Comparison of ENCODE assay signal across 14 cellular contexts in genomic region chr1:154290921-154291320, GRCh38.
DNase-seq lines count a peak whose midpoint lies in the region; ATAC-seq and TF ChIP-seq lines count a peak whose summit lies in the region.
"Had no signal": no experiment of that assay in that cellular context is flagged by ENCODE, and none has a peak within 500 bp of the region (broad histone marks: within the 10 kb centered on the region; RNA-seq: fewer than 3 reads in every experiment).

No MANE protein-coding gene starts in this region.

- no peak overlapping the region for H3K27ac ChIP-seq in HEK293 (ENCODE audit: extremely low read depth, low read depth, low read length)

- CTCF ChIA-PET in HEK293 (lab: Yijun Ruan, JAX) = interaction anchor here (0.6 to 1.7 kb wide), 3 partner anchors 18 to 251 kb away, joined by 3 to 7 read pairs (median 4); no protein-coding TSS in a partner anchor

- H3K9me3 ChIP-seq in HEK293 (ENCODE audit: control insufficient read depth, insufficient read depth, low read depth, low read length) = no peaks in the 10 kb centered on the region

- intact Hi-C loops in head of caudate nucleus (cut with DNase I) = no loop called here

- TF ChIP-seq CTCF in HEK293 (tag by site-specific recombination; IDR thresholded peaks at IDR 0.05) = no peak

- peak; percentile 59 for DNase-seq in Ammon's horn (ENCODE audit: low spot score)
- peak in 27 of 42 donors; percentile 8 to 81 (median 39) for DNase-seq in head of caudate nucleus
- DNase-seq in retina = peak; percentile 7
- no peak for DNase-seq in activated naive CD4-positive, alpha-beta T cell treated with Interleukin-2 at 50 U/mL for 16 hours
- no peak for DNase-seq in NCI-H187 treated with DMSO at 0.1 percent for 48 hours (lab: John Stamatoyannopoulos, UW)
- DNase-seq: ACHN; C1 segment of cervical spinal cord; CD4-positive, alpha-beta T cell; DMS79; H7; IMR-90; KG1 had no signal

- H3K4me3 ChIP-seq in HEK293 (ENCODE audit: low read depth, low read length) = no peak overlapping the region

- H3K36me3 ChIP-seq in HEK293 (ENCODE audit: control insufficient read depth in 2 of 2, insufficient read depth in 1 of 2, low read length in 2 of 2) = no peaks in the 10 kb centered on the region

- no peaks in the 10 kb centered on the region for H3K4me1 ChIP-seq in HEK293 (ENCODE audit: control insufficient read depth, insufficient read depth, low read length)

- POLR2A ChIA-PET in HEK293 (lab: Yijun Ruan, JAX) = no interaction called here

- no peak for ATAC-seq in GM19467 (IDR thresholded peaks at IDR 0.05; ENCODE audit: unreplicated experiment)

TF ChIP-seq in HEK293, 187 proteins besides CTCF, POLR2A, EP300 and RAD21:
- TF ChIP-seq ZNF488 (tag by site-specific recombination; IDR thresholded peaks at IDR 0.05) (no peak), ZNF677 (tag by site-specific recombination; IDR thresholded peaks at IDR 0.05) (no peak), ZNF248 (tag by site-specific recombination; IDR thresholded peaks at IDR 0.05) (no peak), ZNF747 (tag by site-specific recombination; IDR thresholded peaks at IDR 0.05) (no peak), ZNF157 (tag by site-specific recombination; IDR thresholded peaks at IDR 0.05) (no peak), ZNF37A (tag by site-specific recombination; IDR thresholded peaks at IDR 0.05) (no peak), ZFHX2 (tag by site-specific recombination; conservative IDR thresholded peaks at IDR 0.05) (peak; percentile 61), TRIM28 (IDR thresholded peaks at IDR 0.05; ENCODE audit: borderline replicate concordance, low read length) (no peak), MYNN (tag by site-specific recombination; IDR thresholded peaks at IDR 0.05; ENCODE audit: borderline replicate concordance) (no peak), ZNF549 (tag by site-specific recombination; IDR thresholded peaks at IDR 0.05) (no peak), EGR2 (tag by site-specific recombination; IDR thresholded peaks at IDR 0.05; ENCODE audit: low read depth) (peak; percentile 74), ZNF391 (tag by site-specific recombination; IDR thresholded peaks at IDR 0.05; ENCODE audit: borderline replicate concordance, low read depth) (no peak)
- TF ChIP-seq, protein P1, sequence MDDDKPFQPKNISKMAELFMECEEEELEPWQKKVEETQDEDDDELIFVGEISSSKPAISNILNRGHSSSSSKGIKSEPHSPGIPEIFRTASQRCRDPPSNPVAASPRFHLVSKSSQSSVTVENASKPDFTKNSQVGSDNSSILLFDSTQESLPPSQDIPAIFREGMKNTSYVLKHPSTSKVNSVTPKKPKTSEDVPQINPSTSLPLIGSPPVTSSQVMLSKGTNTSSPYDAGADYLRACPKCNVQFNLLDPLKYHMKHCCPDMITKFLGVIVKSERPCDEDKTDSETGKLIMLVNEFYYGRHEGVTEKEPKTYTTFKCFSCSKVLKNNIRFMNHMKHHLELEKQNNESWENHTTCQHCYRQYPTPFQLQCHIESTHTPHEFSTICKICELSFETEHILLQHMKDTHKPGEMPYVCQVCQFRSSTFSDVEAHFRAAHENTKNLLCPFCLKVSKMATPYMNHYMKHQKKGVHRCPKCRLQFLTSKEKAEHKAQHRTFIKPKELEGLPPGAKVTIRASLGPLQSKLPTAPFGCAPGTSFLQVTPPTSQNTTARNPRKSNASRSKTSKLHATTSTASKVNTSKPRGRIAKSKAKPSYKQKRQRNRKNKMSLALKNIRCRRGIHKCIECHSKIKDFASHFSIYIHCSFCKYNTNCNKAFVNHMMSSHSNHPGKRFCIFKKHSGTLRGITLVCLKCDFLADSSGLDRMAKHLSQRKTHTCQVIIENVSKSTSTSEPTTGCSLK (tag by site-specific recombination; IDR thresholded peaks at IDR 0.05) = no peak
- TF ChIP-seq, protein P2, sequence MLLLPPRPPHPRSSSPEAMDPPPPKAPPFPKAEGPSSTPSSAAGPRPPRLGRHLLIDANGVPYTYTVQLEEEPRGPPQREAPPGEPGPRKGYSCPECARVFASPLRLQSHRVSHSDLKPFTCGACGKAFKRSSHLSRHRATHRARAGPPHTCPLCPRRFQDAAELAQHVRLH (tag by site-specific recombination; IDR thresholded peaks at IDR 0.05) = no peak

Comparison
In these comparisons a context has a peak if more than half of its experiments do, and no peak if none do; other contexts are left out.
1. DNase-seq: peak in Ammon's horn (single experiment), head of caudate nucleus (27 of 42) and retina (single experiment); none in activated naive CD4-positive, alpha-beta T cell treated with Interleukin-2 at 50 U/mL for 16 hours (single experiment) and NCI-H187 treated with DMSO at 0.1 percent for 48 hours (single experiment).